Comparison of ENCODE assay signal across 9 cellular contexts in genomic region chr20:53621482-53622246, GRCh38. TPM values are rescaled to one million over a fixed set of nuclear protein-coding genes. Genes with fewer than 3 reads are reported as not detected.
DNase-seq lines count a peak whose midpoint lies in the region; ATAC-seq, FAIRE-seq and TF ChIP-seq lines count a peak whose summit lies in the region.
"Had no signal": no experiment of that assay in that cellular context is flagged by ENCODE, and none has a peak within 500 bp of the region (broad histone marks: within the 10 kb centered on the region; RNA-seq: fewer than 3 reads in every experiment).

No MANE protein-coding gene starts in this region.

- TF ChIP-seq CTCF in 22Rv1 (IDR thresholded peaks at IDR 0.05), result no peak
- no peak for TF ChIP-seq CTCF in brain microvascular endothelial cell (IDR thresholded peaks at IDR 0.05; ENCODE audit: low read depth, low read length, missing control alignments)

- H3K27me3 ChIP-seq in NT2/D1 (ENCODE audit: insufficient read depth, insufficient read length) (no peaks in the 10 kb centered on the region), brain microvascular endothelial cell (replicated peaks) (no peaks in the 10 kb centered on the region), subcutaneous abdominal adipose tissue (ENCODE audit: control insufficient read depth in 5 of 5, insufficient read depth in 4 of 5, low read length in 5 of 5) (no peaks in the 10 kb centered on the region)

- no peak for TF ChIP-seq POLR2A in GM12892 (IDR thresholded peaks at IDR 0.05; ENCODE audit: low read depth, low read length)

- H3K4me3 ChIP-seq in NT2/D1 (ENCODE audit: insufficient read length, low read depth), result no peak overlapping the region
- no peak overlapping the region for H3K4me3 ChIP-seq in brain microvascular endothelial cell (ENCODE audit: low read depth, low read length)
- peak overlapping the region in 1 of 5 donors; percentile 13 for H3K4me3 ChIP-seq in subcutaneous abdominal adipose tissue (ENCODE audit: low read depth in 1 of 5, low read length in 5 of 5)

- peak; percentile 69 for ATAC-seq in left colon
- ATAC-seq in GM21825 (IDR thresholded peaks at IDR 0.05; ENCODE audit: unreplicated experiment), result no peak

- FAIRE-seq in GM12892 (lab: Jason Lieb, UNC), result peak; percentile 48
- FAIRE-seq: islet of Langerhans had no signal

- no peaks in the 10 kb centered on the region for H3K36me3 ChIP-seq in NT2/D1 (ENCODE audit: insufficient read depth, insufficient read length, low read length)
- no peaks in the 10 kb centered on the region for H3K36me3 ChIP-seq in brain microvascular endothelial cell (replicated peaks)
- H3K36me3 ChIP-seq in subcutaneous abdominal adipose tissue (ENCODE audit: control insufficient read depth in 5 of 5, insufficient read depth in 5 of 5, low read length in 5 of 5), result no peaks in the 10 kb centered on the region

- in situ Hi-C loops in brain microvascular endothelial cell (cut with HindIII; ENCODE audit: low pct_ligation_motif_present, low sequenced_read_pairs), result no loop called here

- H3K9me3 ChIP-seq in NT2/D1 (ENCODE audit: insufficient read depth, low read length) (no peaks in the 10 kb centered on the region), subcutaneous abdominal adipose tissue (ENCODE audit: control insufficient read depth in 5 of 5, low read length in 5 of 5) (no peaks in the 10 kb centered on the region)

- H3K4me1 ChIP-seq in NT2/D1 (ENCODE audit: insufficient read depth, insufficient read length), result peaks cover 7% of the 10 kb centered on the region
- peaks cover 4 to 38% (median 27%) of the 10 kb centered on the region in 5 donors for H3K4me1 ChIP-seq in subcutaneous abdominal adipose tissue (ENCODE audit: control insufficient read depth in 5 of 5, insufficient read depth in 5 of 5, low read length in 5 of 5)

- peak overlapping the region; percentile 94 for H3K27ac ChIP-seq in 22Rv1
- peak overlapping the region; percentile 78 for H3K27ac ChIP-seq in brain microvascular endothelial cell
- peak overlapping the region; percentile 99 for H3K27ac ChIP-seq in subcutaneous abdominal adipose tissue (ENCODE audit: low read depth, low read length)

- intact Hi-C loops in left colon (cut with DNase I, micrococcal nuclease), result no loop called here

- DNase-seq in GM12892 (ENCODE audit: insufficient read length) (no peak), NT2/D1 (ENCODE audit: low read depth, low spot score) (no peak), brain microvascular endothelial cell (no peak), left colon (peak; percentile 42 to 43)
- no peak for DNase-seq in activated CD4-positive, CD25-positive, alpha-beta regulatory T cell (lab: John Stamatoyannopoulos, UW)

- H3K9ac ChIP-seq in NT2/D1 (ENCODE audit: insufficient read length, low read depth) (peak overlapping the region; percentile 16), subcutaneous abdominal adipose tissue (ENCODE audit: low read length in 5 of 5) (peak overlapping the region in 4 of 5 donors; percentile 21 to 98 (median 60))

RNA-seq across cellular contexts. Expression of gene ZNF217, which starts 28.0 kb away (rescaled TPM):
- polyA plus RNA-seq in GM12892 (2012; ENCODE audit: missing spikeins), result 35.4 TPM
- 10 to 100 TPM; 58.2 to 70.0 TPM for total RNA-seq in left colon

Comparison
In these comparisons a context has a peak if more than half of its experiments do, and no peak if none do; other contexts are left out.
1. DNase-seq: peak in left colon (2 of 2); none in GM12892 (single experiment), NT2/D1 (single experiment), brain microvascular endothelial cell (single experiment) and activated CD4-positive, CD25-positive, alpha-beta regulatory T cell (0 of 4).
2. Peak in every context shown above with its lines, with median percentiles within 50 percentile points of each other: H3K27ac ChIP-seq.